In the genomic region with DNA sequence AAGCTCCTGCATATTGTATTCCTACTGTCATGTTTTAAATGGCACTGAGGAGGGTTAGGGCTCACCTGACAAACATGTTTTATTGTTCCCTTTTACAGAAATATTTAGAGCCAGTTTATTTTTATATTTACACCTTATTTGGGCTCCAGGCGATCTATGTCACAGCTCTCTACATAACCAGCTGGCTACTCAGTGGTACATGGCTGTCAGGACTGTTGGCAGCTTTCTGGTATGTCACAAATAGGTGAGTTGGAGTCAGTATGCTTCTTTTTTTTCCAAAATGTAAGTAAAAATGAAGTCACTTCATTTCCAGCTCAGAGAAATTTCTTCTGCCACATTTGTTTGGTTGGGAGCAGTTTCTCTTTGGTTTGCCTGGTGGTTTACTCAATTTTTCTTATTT, we compare ENCODE assay signal across 3 cellular contexts.
"Had no signal": no experiment of that assay in that cellular context is flagged by ENCODE, and none has a peak within 500 bp of the region (broad histone marks: within the 10 kb centered on the region; RNA-seq: fewer than 3 reads in every experiment).

No MANE protein-coding gene starts in this region.

- ATAC-seq: GM12878 had no signal

- DNase-seq: GDM1, GF-D8 had no signal

- H3K4me3 ChIP-seq: GM12878 had no signal
